Comparison of ENCODE assay signal across 8 cellular contexts in genomic region chr15:98853161-98853560, GRCh38.
DNase-seq lines count a peak whose midpoint lies in the region; ATAC-seq and TF ChIP-seq lines count a peak whose summit lies in the region.

No MANE protein-coding gene starts in this region.

- ATAC-seq in HG03135 (IDR thresholded peaks at IDR 0.05; ENCODE audit: unreplicated experiment) (peak; percentile 42), left colon (peak; percentile 86), GM19328 (IDR thresholded peaks at IDR 0.05; ENCODE audit: unreplicated experiment) (no peak)
- peak; percentile 23 to 40 for ATAC-seq in activated CD4-positive, CD25-positive, alpha-beta regulatory T cell treated with anti-CD3 and anti-CD28 coated beads, Interleukin-2, amount 50 U/mL, for 24 hours

- TF ChIP-seq CTCF in colonic mucosa (IDR thresholded peaks at IDR 0.05): no peak

- H3K4me1 ChIP-seq in colonic mucosa: peaks cover 17% of the 10 kb centered on the region

- intact Hi-C loops in colonic mucosa (cut with DNase I) (no loop called here), left colon (cut with DNase I, micrococcal nuclease) (no loop called here)

- peak overlapping the region; percentile 67 for H3K4me3 ChIP-seq in colonic mucosa

- no peaks in the 10 kb centered on the region for H3K9me3 ChIP-seq in colonic mucosa

- no peaks in the 10 kb centered on the region for H3K27me3 ChIP-seq in colonic mucosa

- DNase-seq in GM04503 (ENCODE audit: low read depth) (peak; percentile 74), NCI-H345 treated with DMSO at 0.1 percent for 48 hours (lab: John Stamatoyannopoulos, UW; ENCODE audit: unreplicated experiment) (peak; percentile 29), colonic mucosa (peak; percentile 95), left colon (peak; percentile 87 to 89)
- peak; percentile 49 to 61 for DNase-seq in stimulated activated CD4-positive, alpha-beta T cell treated with anti-CD3 and anti-CD28 coated beads, Interleukin-15, amount 100 ng/mL, for 48 hours (ENCODE audit: low read depth in 2 of 2)

- peak overlapping the region in 1 of 2 donors; percentile 87 for H3K9ac ChIP-seq in colonic mucosa (ENCODE audit: low read depth in 2 of 2, low read length in 2 of 2)

- H3K27ac ChIP-seq in colonic mucosa: peak overlapping the region; percentile 88

- H3K36me3 ChIP-seq in colonic mucosa: no peaks in the 10 kb centered on the region

Comparison
In these comparisons a context has a peak if more than half of its experiments do, and no peak if none do; other contexts are left out.
1. DNase-seq: peak in every context shown above with its lines; median percentile 95 in colonic mucosa; 88 in left colon; 74 in GM04503; 55 in stimulated activated CD4-positive, alpha-beta T cell treated with anti-CD3 and anti-CD28 coated beads, Interleukin-15, amount 100 ng/mL, for 48 hours; 29 in NCI-H345 treated with DMSO at 0.1 percent for 48 hours.